ENCODE assay signal across 12 cellular contexts in genomic region chr21:33198346-33199135, GRCh38. TPM values are rescaled to one million over a fixed set of nuclear protein-coding genes. Genes with fewer than 3 reads are reported as not detected.
A peak's percentile ranks its signal among the peaks of the same experiment; 100 is the strongest.
DNase-seq lines count a peak whose midpoint lies in the region; ATAC-seq and TF ChIP-seq lines count a peak whose summit lies in the region.
"Had no signal": no experiment of that assay in that cellular context is flagged by ENCODE, and none has a peak within 500 bp of the region (broad histone marks: within the 10 kb centered on the region; RNA-seq: fewer than 3 reads in every experiment).

No MANE protein-coding gene starts in this region.

- H2AK5ac ChIP-seq in neuronal stem cell (ENCODE audit: low read depth, low read length), result no peak overlapping the region

- no peak overlapping the region for H3K14ac ChIP-seq in neuronal stem cell (ENCODE audit: low read length)

- H3K9me3 ChIP-seq in adipocyte (ENCODE audit: control insufficient read depth, low read length), result no peaks in the 10 kb centered on the region
- no peaks in the 10 kb centered on the region for H3K9me3 ChIP-seq in testis
- H3K9me3 ChIP-seq in neuronal stem cell (replicated peaks in 1 of 2; ENCODE audit: control insufficient read depth in 2 of 2, insufficient read depth in 1 of 2, low read depth in 1 of 2, low read length in 2 of 2), result no peaks in the 10 kb centered on the region
- H3K9me3 ChIP-seq: ovary had no signal

- H4K8ac ChIP-seq in neuronal stem cell (ENCODE audit: low read depth, low read length), result no peak overlapping the region

- H3K23ac ChIP-seq in neuronal stem cell (ENCODE audit: low read depth, low read length, poor library complexity), result no peak overlapping the region

- H3K36me3 ChIP-seq in adipocyte (ENCODE audit: control insufficient read depth, insufficient read depth, low read length, severe bottlenecking), result no peaks in the 10 kb centered on the region
- H3K36me3 ChIP-seq in testis (ENCODE audit: low read depth, missing control alignments), result no peaks in the 10 kb centered on the region
- H3K36me3 ChIP-seq in neuronal stem cell (replicated peaks in 1 of 2; ENCODE audit: control insufficient read depth in 2 of 2, insufficient read depth in 2 of 2, low read length in 2 of 2), result no peaks in the 10 kb centered on the region
- H3K36me3 ChIP-seq: ovary had no signal

- H3K4me1 ChIP-seq in adipocyte (ENCODE audit: control insufficient read depth, insufficient read depth, low read length) (peaks cover 42% of the 10 kb centered on the region), testis (peaks cover 46% of the 10 kb centered on the region), neuronal stem cell (ENCODE audit: control insufficient read depth in 2 of 2, insufficient read depth in 1 of 2, low read depth in 1 of 2, low read length in 2 of 2) (peaks cover 1 to 2% of the 10 kb centered on the region in 2 donors)

- intact Hi-C loops in testis (cut with DNase I; ENCODE audit: low total_unique reads), result no loop called here

- H2AFZ ChIP-seq in neuronal stem cell (ENCODE audit: low read length), result no peak overlapping the region

- 37 to 49% methylated on average over 9 of the region's 9 CpGs for WGBS in testis, 2 donors
- no CpG with 5 or more reads among the region's 9 CpGs for WGBS in neuronal stem cell (ENCODE audit: extremely low coverage in 2 of 2, insufficient read length in 2 of 2, insufficient replicate concordance in 1 of 2), 2 donors

- H3K4me2 ChIP-seq in neuronal stem cell (ENCODE audit: insufficient read depth, low read length, poor library complexity, severe bottlenecking), result no peak overlapping the region

- H3K9ac ChIP-seq in adipocyte (ENCODE audit: low read length), result peak overlapping the region; percentile 22
- H3K9ac ChIP-seq in neuronal stem cell (ENCODE audit: low read depth, low read length, poor library complexity), result no peak overlapping the region

- no peak for TF ChIP-seq CTCF in testis (IDR thresholded peaks at IDR 0.05)

- H3K4me3 ChIP-seq in adipocyte (ENCODE audit: low read length) (no peak overlapping the region), testis (no peak overlapping the region), neuronal stem cell (ENCODE audit: low read length in 2 of 2) (no peak overlapping the region)
- H3K4me3 ChIP-seq: ovary had no signal

- no peak overlapping the region for H4K91ac ChIP-seq in neuronal stem cell (ENCODE audit: low read depth, low read length, poor library complexity)

- H3K27ac ChIP-seq in testis (peak overlapping the region; percentile 58 to 71), neuronal stem cell (replicated peaks; ENCODE audit: low read length) (no peak overlapping the region)
- H3K27ac ChIP-seq: 22Rv1 had no signal

- no peaks in the 10 kb centered on the region for H3K79me1 ChIP-seq in neuronal stem cell (ENCODE audit: low read depth, low read length)

- no peak overlapping the region for H2BK15ac ChIP-seq in neuronal stem cell (ENCODE audit: low read length)

- TF ChIP-seq POLR2A in testis (IDR thresholded peaks at IDR 0.05), result no peak

- H3K18ac ChIP-seq in neuronal stem cell (ENCODE audit: low read length), result no peak overlapping the region

- no peak overlapping the region for H3K4ac ChIP-seq in neuronal stem cell (ENCODE audit: low read length)

- H2BK5ac ChIP-seq in neuronal stem cell (ENCODE audit: low read length), result no peak overlapping the region

- H2BK12ac ChIP-seq in neuronal stem cell (ENCODE audit: low read length), result no peak overlapping the region

- ATAC-seq in left lobe of liver, result peak; percentile 54

- H3K27me3 ChIP-seq in adipocyte (replicated peaks; ENCODE audit: control insufficient read depth, insufficient read depth, low read length) (no peaks in the 10 kb centered on the region), testis (no peaks in the 10 kb centered on the region), neuronal stem cell (ENCODE audit: control insufficient read depth in 3 of 3, insufficient read depth in 3 of 3, low read depth in 1 of 3, low read length in 3 of 3) (peaks cover 0 to 18% (median 7%) of the 10 kb centered on the region in 3 experiments)
- H3K27me3 ChIP-seq: ovary had no signal

- no peak overlapping the region for H2BK120ac ChIP-seq in neuronal stem cell (ENCODE audit: low read depth, low read length)

- DNase-seq in DMS 273 (lab: John Stamatoyannopoulos, UW; ENCODE audit: unreplicated experiment) (peak; percentile 25), DMS 273 treated with DMSO at 0.1 percent for 48 hours (lab: John Stamatoyannopoulos, UW) (no peak), adipocyte (ENCODE audit: low read depth) (no peak), left lobe of liver (ENCODE audit: low spot score) (peak; percentile 71), testis (peak; percentile 86), NCI-H2227 (lab: John Stamatoyannopoulos, UW; ENCODE audit: unreplicated experiment) (no peak), COLO829 (ENCODE audit: low spot score) (no peak), neuronal stem cell (ENCODE audit: low spot score) (no peak)
- DNase-seq: activated CD4-positive, CD25-positive, alpha-beta regulatory T cell; NCI-H524 treated with DMSO at 0.1 percent for 48 hours had no signal

RNA-seq across cellular contexts. Expression of gene IFNAR2, which starts 31.2 kb away (rescaled TPM):
- total RNA-seq in left lobe of liver (13.4 TPM), testis (10 to 100 TPM in 1 of 2 donors, 1 to 10 TPM in 1; 8.6 to 13.1 TPM)
- polyA plus RNA-seq in testis (ENCODE audit: insufficient read depth, low read depth, low replicate concordance), result 10.7 TPM
- 14.2 TPM for polyA plus RNA-seq in neuronal stem cell (2013, experiment 1 of 2)
- polyA plus RNA-seq in neuronal stem cell (2013, experiment 2 of 2), result 14.2 TPM

Comparison
In these comparisons a context has a peak if more than half of its experiments do, and no peak if none do; other contexts are left out.
1. DNase-seq: peak in DMS 273 (single experiment), left lobe of liver (single experiment) and testis (single experiment); none in DMS 273 treated with DMSO at 0.1 percent for 48 hours (single experiment), adipocyte (single experiment), NCI-H2227 (single experiment), COLO829 (single experiment) and neuronal stem cell (single experiment).